In the genomic region with DNA sequence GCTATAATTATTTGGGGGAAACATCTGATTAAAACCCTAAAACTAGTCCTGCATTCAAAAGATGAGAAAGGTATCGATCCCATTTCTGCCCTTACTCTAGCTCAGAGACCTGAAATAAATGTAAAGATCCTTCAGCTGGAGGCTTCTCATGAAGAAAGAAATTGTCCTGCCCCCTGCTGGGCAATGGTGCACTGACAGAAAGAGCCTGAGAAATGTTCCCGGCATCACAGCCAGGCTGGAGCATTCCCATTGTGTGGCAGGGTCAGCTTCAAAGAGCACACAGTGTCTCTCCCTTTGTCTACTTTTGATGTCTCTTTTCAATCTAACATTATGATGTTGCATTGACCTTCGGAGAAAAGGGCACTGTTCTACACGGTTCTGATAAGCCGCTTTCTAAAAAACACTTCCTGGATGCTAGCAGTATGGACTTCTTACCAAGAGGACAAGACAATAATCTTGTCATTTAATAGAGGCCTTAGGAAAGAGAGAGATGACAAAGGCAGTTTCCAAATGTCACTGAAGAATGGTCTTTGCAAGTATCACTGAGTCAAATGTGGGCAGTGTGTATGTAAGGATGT, we compare ENCODE assay signal across 8 cellular contexts.
DNase-seq lines count a peak whose midpoint lies in the region; ATAC-seq and TF ChIP-seq lines count a peak whose summit lies in the region.

No MANE protein-coding gene starts in this region.

- H3K27me3 ChIP-seq in GM23338 (ENCODE audit: insufficient read depth): no peaks in the 10 kb centered on the region

- no peak overlapping the region for H2AFZ ChIP-seq in GM23338

- peaks cover 34% of the 10 kb centered on the region for H3K4me1 Mint-ChIP-seq in GM23338
- H3K4me1 Mint-ChIP-seq in activated T-cell treated with anti-CD3 and anti-CD28 coated beads, Interleukin-2, amount 50 U/mL, for 24 hours (ENCODE audit: low read depth): no peaks in the 10 kb centered on the region

- no peaks in the 10 kb centered on the region; the same call in 1 of the 2 replicates for H3K9me2 ChIP-seq in GM23338 (ENCODE audit: insufficient read depth)

- no peaks in the 10 kb centered on the region for H3K36me3 Mint-ChIP-seq in GM23338 (ENCODE audit: low read depth)
- H3K36me3 Mint-ChIP-seq in activated T-cell treated with anti-CD3 and anti-CD28 coated beads, Interleukin-2, amount 50 U/mL, for 24 hours (ENCODE audit: low read depth): no peaks in the 10 kb centered on the region

- H3K9me3 Mint-ChIP-seq in GM23338: no peaks in the 10 kb centered on the region
- no peaks in the 10 kb centered on the region for H3K9me3 Mint-ChIP-seq in activated T-cell treated with anti-CD3 and anti-CD28 coated beads, Interleukin-2, amount 50 U/mL, for 24 hours

- TF ChIP-seq CTCF in GM23338 (conservative IDR thresholded peaks at IDR 0.05; ENCODE audit: low read depth in 2 of 2) (peak; percentile 76 to 78), RWPE1 (conservative IDR thresholded peaks at IDR 0.05; ENCODE audit: low read depth) (peak; percentile 19; the same call in 1 of the 2 replicates), fibroblast of the aortic adventitia (IDR thresholded peaks at IDR 0.05; ENCODE audit: insufficient read depth, low read length) (peak; percentile 72)

- no peak overlapping the region for H3K4me3 Mint-ChIP-seq in GM23338
- H3K4me3 Mint-ChIP-seq in activated T-cell treated with anti-CD3 and anti-CD28 coated beads, Interleukin-2, amount 50 U/mL, for 24 hours: no peak overlapping the region

- peaks cover 15% of the 10 kb centered on the region for H3K79me2 ChIP-seq in GM23338 (replicated peaks; ENCODE audit: insufficient read depth)

- peaks cover 26% of the 10 kb centered on the region for H3K4me1 ChIP-seq in GM23338 (ENCODE audit: insufficient read depth)

- H3F3A ChIP-seq in GM23338 (replicated peaks; ENCODE audit: low read depth): no peaks in the 10 kb centered on the region

- H4K20me1 ChIP-seq in GM23338 (replicated peaks; ENCODE audit: insufficient read depth): peaks cover 10% of the 10 kb centered on the region

- H3K27ac ChIP-seq in GM23338 (ENCODE audit: low read depth): no peak overlapping the region
- H3K27ac ChIP-seq in RWPE1: no peak overlapping the region

- DNase-seq in DMS53 (lab: John Stamatoyannopoulos, UW) (peak; percentile 40), GM23338 (ENCODE audit: low spot score) (peak; percentile 92), RWPE1 (ENCODE audit: low spot score) (peak; percentile 5), fibroblast of the aortic adventitia (ENCODE audit: low read depth) (peak; percentile 42), occipital lobe (lab: John Stamatoyannopoulos, UW) (peak; percentile 50)
- DNase-seq in activated T-cell treated with anti-CD3 and anti-CD28 coated beads, Interleukin-2, amount 50 U/mL, for 24 hours: no peak

- ATAC-seq in GM23338 (peak; percentile 87), GM21786 (IDR thresholded peaks at IDR 0.05; ENCODE audit: unreplicated experiment) (no peak), GM21717 (IDR thresholded peaks at IDR 0.05; ENCODE audit: unreplicated experiment) (no peak)

- peak overlapping the region; percentile 10 for H3K27ac Mint-ChIP-seq in GM23338
- no peak overlapping the region for H3K27ac Mint-ChIP-seq in activated T-cell treated with anti-CD3 and anti-CD28 coated beads, Interleukin-2, amount 50 U/mL, for 24 hours

- no peak overlapping the region for H3K4me2 ChIP-seq in GM23338

- H3K27me3 Mint-ChIP-seq in GM23338 (ENCODE audit: insufficient read depth, low read depth, poor library complexity): no peaks in the 10 kb centered on the region
- H3K27me3 Mint-ChIP-seq in activated T-cell treated with anti-CD3 and anti-CD28 coated beads, Interleukin-2, amount 50 U/mL, for 24 hours: no peaks in the 10 kb centered on the region

- no peaks in the 10 kb centered on the region for H3K36me3 ChIP-seq in GM23338 (ENCODE audit: insufficient read depth)

- CTCF ChIA-PET in RWPE1 (lab: Yijun Ruan, JAX): interaction anchor here (0.6 to 1.6 kb wide), 2 partner anchors 17 to 312 kb away, joined by 4 to 5 read pairs; no protein-coding TSS in a partner anchor

- POLR2A ChIA-PET in RWPE1 (lab: Yijun Ruan, JAX; ENCODE audit: low non-redundant PET): no interaction called here

- no peak overlapping the region for H3K4me3 ChIP-seq in GM23338
- no peak overlapping the region for H3K4me3 ChIP-seq in fibroblast of the aortic adventitia (ENCODE audit: low read depth, low read length)

TF ChIP-seq in GM23338, 12 proteins besides CTCF, POLR2A, EP300 and RAD21:
- TF ChIP-seq, protein P1, sequence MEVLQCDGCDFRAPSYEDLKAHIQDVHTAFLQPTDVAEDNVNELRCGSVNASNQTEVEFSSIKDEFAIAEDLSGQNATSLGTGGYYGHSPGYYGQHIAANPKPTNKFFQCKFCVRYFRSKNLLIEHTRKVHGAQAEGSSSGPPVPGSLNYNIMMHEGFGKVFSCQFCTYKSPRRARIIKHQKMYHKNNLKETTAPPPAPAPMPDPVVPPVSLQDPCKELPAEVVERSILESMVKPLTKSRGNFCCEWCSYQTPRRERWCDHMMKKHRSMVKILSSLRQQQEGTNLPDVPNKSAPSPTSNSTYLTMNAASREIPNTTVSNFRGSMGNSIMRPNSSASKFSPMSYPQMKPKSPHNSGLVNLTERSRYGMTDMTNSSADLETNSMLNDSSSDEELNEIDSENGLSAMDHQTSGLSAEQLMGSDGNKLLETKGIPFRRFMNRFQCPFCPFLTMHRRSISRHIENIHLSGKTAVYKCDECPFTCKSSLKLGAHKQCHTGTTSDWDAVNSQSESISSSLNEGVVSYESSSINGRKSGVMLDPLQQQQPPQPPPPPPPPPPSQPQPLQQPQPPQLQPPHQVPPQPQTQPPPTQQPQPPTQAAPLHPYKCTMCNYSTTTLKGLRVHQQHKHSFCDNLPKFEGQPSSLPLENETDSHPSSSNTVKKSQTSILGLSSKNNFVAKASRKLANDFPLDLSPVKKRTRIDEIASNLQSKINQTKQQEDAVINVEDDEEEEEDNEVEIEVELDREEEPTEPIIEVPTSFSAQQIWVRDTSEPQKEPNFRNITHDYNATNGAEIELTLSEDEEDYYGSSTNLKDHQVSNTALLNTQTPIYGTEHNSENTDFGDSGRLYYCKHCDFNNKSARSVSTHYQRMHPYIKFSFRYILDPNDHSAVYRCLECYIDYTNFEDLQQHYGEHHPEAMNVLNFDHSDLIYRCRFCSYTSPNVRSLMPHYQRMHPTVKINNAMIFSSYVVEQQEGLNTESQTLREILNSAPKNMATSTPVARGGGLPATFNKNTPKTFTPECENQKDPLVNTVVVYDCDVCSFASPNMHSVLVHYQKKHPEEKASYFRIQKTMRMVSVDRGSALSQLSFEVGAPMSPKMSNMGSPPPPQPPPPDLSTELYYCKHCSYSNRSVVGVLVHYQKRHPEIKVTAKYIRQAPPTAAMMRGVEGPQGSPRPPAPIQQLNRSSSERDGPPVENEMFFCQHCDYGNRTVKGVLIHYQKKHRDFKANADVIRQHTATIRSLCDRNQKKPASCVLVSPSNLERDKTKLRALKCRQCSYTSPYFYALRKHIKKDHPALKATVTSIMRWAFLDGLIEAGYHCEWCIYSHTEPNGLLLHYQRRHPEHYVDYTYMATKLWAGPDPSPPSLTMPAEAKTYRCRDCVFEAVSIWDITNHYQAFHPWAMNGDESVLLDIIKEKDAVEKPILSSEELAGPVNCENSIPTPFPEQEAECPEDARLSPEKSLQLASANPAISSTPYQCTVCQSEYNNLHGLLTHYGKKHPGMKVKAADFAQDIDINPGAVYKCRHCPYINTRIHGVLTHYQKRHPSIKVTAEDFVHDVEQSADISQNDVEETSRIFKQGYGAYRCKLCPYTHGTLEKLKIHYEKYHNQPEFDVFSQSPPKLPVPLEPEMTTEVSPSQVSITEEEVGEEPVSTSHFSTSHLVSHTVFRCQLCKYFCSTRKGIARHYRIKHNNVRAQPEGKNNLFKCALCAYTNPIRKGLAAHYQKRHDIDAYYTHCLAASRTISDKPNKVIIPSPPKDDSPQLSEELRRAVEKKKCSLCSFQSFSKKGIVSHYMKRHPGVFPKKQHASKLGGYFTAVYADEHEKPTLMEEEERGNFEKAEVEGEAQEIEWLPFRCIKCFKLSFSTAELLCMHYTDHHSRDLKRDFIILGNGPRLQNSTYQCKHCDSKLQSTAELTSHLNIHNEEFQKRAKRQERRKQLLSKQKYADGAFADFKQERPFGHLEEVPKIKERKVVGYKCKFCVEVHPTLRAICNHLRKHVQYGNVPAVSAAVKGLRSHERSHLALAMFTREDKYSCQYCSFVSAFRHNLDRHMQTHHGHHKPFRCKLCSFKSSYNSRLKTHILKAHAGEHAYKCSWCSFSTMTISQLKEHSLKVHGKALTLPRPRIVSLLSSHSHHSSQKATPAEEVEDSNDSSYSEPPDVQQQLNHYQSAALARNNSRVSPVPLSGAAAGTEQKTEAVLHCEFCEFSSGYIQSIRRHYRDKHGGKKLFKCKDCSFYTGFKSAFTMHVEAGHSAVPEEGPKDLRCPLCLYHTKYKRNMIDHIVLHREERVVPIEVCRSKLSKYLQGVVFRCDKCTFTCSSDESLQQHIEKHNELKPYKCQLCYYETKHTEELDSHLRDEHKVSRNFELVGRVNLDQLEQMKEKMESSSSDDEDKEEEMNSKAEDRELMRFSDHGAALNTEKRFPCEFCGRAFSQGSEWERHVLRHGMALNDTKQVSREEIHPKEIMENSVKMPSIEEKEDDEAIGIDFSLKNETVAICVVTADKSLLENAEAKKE (CRISPR knock-in tag; IDR thresholded peaks at IDR 0.05): peak; percentile 68
- no peak for TF ChIP-seq ZNF114 (CRISPR knock-in tag; IDR thresholded peaks at IDR 0.05)
- no peak for TF ChIP-seq NANOG (IDR thresholded peaks at IDR 0.05; ENCODE audit: borderline replicate concordance)
TF ChIP-seq in GM23338: peak in this region for 1.

Comparison
In these comparisons a context has a peak if more than half of its experiments do, and no peak if none do; other contexts are left out.
1. CTCF ChIP-seq: peak in every context shown above with its lines; median percentile 77 in GM23338; 72 in fibroblast of the aortic adventitia; 19 in RWPE1.